In the genomic region with DNA sequence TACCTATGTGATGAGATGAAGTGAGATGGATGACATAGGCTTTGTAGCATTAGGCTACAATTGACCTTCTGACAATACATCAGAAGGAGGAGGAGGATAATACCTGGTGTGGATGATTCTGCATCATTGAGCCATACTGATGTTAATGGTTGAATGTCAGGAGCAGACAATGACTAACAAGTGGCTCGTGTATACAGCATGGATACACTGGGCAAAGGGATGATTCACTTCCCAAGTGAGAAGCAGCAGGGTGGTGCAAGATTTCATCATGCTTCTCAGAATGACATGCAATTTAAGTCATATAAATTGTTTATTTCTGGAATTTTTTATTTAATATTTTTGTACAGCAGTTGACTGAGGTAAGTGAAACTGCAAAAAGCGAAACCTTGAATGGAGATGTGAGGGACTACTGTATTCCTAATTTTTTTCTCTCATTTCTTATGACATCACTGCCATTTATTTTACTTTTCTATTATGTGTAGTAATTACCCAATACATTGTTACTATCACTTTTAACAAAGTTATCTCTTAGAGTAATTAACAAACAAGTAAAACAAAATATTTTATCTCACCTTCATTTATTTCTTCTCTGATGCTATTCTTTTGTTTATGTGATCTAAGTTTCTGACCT, we compare ENCODE assay signal across 10 cellular contexts. TPM values are rescaled to one million over a fixed set of nuclear protein-coding genes. Genes with fewer than 3 reads are reported as not detected.
DNase-seq lines count a peak whose midpoint lies in the region; FAIRE-seq and TF ChIP-seq lines count a peak whose summit lies in the region.
"Had no signal": no experiment of that assay in that cellular context is flagged by ENCODE, and none has a peak within 500 bp of the region (broad histone marks: within the 10 kb centered on the region; RNA-seq: fewer than 3 reads in every experiment).

No MANE protein-coding gene starts in this region.

- TF ChIP-seq CTCF in AG04450 (IDR thresholded peaks at IDR 0.05; ENCODE audit: low read depth, low read length) = no peak

- POLR2A ChIA-PET in AG04450 (lab: Yijun Ruan, JAX) = no interaction called here

- no peaks in the 10 kb centered on the region for H3K9me3 ChIP-seq in AG04450 (ENCODE audit: control insufficient read depth, insufficient read depth, low read length)
- H3K9me3 ChIP-seq: esophagus muscularis mucosa had no signal

- TF ChIP-seq POLR2A in GM12891 (IDR thresholded peaks at IDR 0.05; ENCODE audit: low read depth, low read length) = no peak

- no peak overlapping the region; the same call in 1 of the 2 replicates for H3K4me3 ChIP-seq in AG04450 (ENCODE audit: low read depth, low read length)
- H3K4me3 ChIP-seq: esophagus muscularis mucosa had no signal

- DNase-seq in AG04450 (ENCODE audit: low read depth, low spot score) (peak; percentile 74), HCEC 1CT (peak; percentile 88), SIG-M5 (lab: John Stamatoyannopoulos, UW) (peak; percentile 35), glomerular visceral epithelial cell (ENCODE audit: extremely low spot score) (peak; percentile 46), NCI-H748 (lab: John Stamatoyannopoulos, UW; ENCODE audit: unreplicated experiment) (no peak), NCI-H1092 (lab: John Stamatoyannopoulos, UW) (no peak), NCI-H1694 treated with DMSO at 0.1 percent for 48 hours (lab: John Stamatoyannopoulos, UW) (no peak), GM12891 (ENCODE audit: insufficient read length, low spot score) (no peak)
- DNase-seq: activated CD8-positive, alpha-beta memory T cell treated with anti-CD3 and anti-CD28 coated beads, Interleukin-2, amount 10 ng/mL, durations not matched to agents 7 days and 5 days had no signal

- CTCF ChIA-PET in AG04450 (lab: Charles Lee) = no interaction called here

- no peak for FAIRE-seq in GM12891 (lab: Jason Lieb, UNC)

- H3K27me3 ChIP-seq in AG04450 (ENCODE audit: control insufficient read depth, insufficient read depth, low read length) = no peaks in the 10 kb centered on the region
- H3K27me3 ChIP-seq: esophagus muscularis mucosa had no signal

- no peak overlapping the region for H3K27ac ChIP-seq in AG04450 (ENCODE audit: low read depth, low read length)
- H3K27ac ChIP-seq: esophagus muscularis mucosa had no signal

TF ChIP-seq in GM12891, 5 proteins besides CTCF, POLR2A, EP300 and RAD21:
- no peak for TF ChIP-seq POU2F2 (IDR thresholded peaks at IDR 0.05; ENCODE audit: low read depth, low read length)
- TF ChIP-seq POLR2AphosphoS5 (IDR thresholded peaks at IDR 0.05; ENCODE audit: low read depth, low read length) = no peak
- TF ChIP-seq SPI1 (IDR thresholded peaks at IDR 0.05; ENCODE audit: low read depth, low read length) = no peak
- no peak for TF ChIP-seq PAX5 (IDR thresholded peaks at IDR 0.05; ENCODE audit: insufficient read depth, low read length, severe bottlenecking)
- TF ChIP-seq TAF1 (IDR thresholded peaks at IDR 0.05; ENCODE audit: low read depth, low read length) = no peak

RNA-seq across cellular contexts. Expression of gene COP1, which starts 34.4 kb away (rescaled TPM):
- polyA plus RNA-seq in AG04450 (2011; rRNA removed) = 33.2 and 43.7 TPM in 2 replicates
- polyA minus RNA-seq in AG04450 (2011; rRNA and poly(A)+ RNA removed) = 37.4 and 73.0 TPM in 2 replicates
- 23.2 TPM for polyA plus RNA-seq in GM12891 (2012; ENCODE audit: low read depth, missing spikeins)

Comparison
In these comparisons a context has a peak if more than half of its experiments do, and no peak if none do; other contexts are left out.
1. DNase-seq: peak in AG04450 (single experiment), HCEC 1CT (single experiment), SIG-M5 (single experiment) and glomerular visceral epithelial cell (single experiment); none in NCI-H748 (single experiment), NCI-H1092 (single experiment), NCI-H1694 treated with DMSO at 0.1 percent for 48 hours (single experiment) and GM12891 (single experiment).